In the genomic region with DNA sequence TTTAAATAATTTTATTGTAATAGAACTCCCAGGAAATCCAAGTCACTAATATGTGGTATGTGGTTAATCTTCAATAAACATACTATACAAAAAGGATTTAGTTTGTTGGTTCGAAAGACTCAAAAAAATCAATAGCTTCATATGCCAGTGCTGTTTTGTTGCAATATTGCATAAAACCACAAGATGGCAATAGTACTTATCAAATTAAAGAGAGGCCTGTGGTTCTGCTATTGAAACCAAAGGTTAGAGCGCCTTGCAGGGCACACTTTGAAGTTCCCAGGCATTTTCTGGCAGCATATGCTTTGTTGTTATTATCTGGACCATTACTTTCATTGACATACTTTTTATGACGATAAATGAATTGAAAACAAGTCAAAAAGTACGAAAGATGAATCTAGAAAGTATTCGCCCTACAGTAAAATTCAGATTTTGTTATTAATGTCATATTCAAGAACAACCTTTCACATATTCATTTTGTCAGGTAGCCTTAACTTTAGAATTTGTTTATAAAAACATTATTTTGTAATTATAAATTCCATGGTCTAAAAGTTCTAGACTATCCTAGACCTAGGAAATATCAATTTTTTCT, we compare ENCODE assay signal across 8 cellular contexts.
DNase-seq lines count a peak whose midpoint lies in the region; ATAC-seq, FAIRE-seq and TF ChIP-seq lines count a peak whose summit lies in the region.

No MANE protein-coding gene starts in this region.

- no peaks in the 10 kb centered on the region for H3K9me1 ChIP-seq in endothelial cell of umbilical vein (replicated peaks; ENCODE audit: control insufficient read depth, extremely low read depth, insufficient read depth, low read length)

- POLR2A ChIA-PET in endothelial cell of umbilical vein (lab: Charles Lee): no interaction called here

- peaks cover 7% of the 10 kb centered on the region for H3K4me1 ChIP-seq in endothelial cell of umbilical vein (ENCODE audit: control insufficient read depth, extremely low read depth, insufficient read depth, low read length)

- peaks cover 7% of the 10 kb centered on the region for H3K79me2 ChIP-seq in endothelial cell of umbilical vein (ENCODE audit: control insufficient read depth, insufficient read depth, low read length)

- no peaks in the 10 kb centered on the region for H3K27me3 ChIP-seq in endothelial cell of umbilical vein (ENCODE audit: control insufficient read depth in 2 of 2, insufficient read depth in 2 of 2, low read length in 2 of 2)

- peak; percentile 44 to 54 for TF ChIP-seq CTCF in endothelial cell of umbilical vein (IDR thresholded peaks at IDR 0.05; ENCODE audit: extremely low read depth in 1 of 2, insufficient read depth in 1 of 2, low read depth in 1 of 2, low read length in 2 of 2)

- dilution Hi-C loops in endothelial cell of umbilical vein (cut with MboI; ENCODE audit: extremely low pct_ligation_motif_present, low sequenced_read_pairs): no loop called here

- peaks cover 7% of the 10 kb centered on the region for H4K20me1 ChIP-seq in endothelial cell of umbilical vein (replicated peaks; ENCODE audit: control insufficient read depth, extremely low read depth, insufficient read depth, low read length)

- peak; percentile 48 for ATAC-seq in HG02571 (IDR thresholded peaks at IDR 0.05; ENCODE audit: unreplicated experiment)
- no peak for ATAC-seq in HG03135 (IDR thresholded peaks at IDR 0.05; ENCODE audit: unreplicated experiment)

- H3K4me3 ChIP-seq in endothelial cell of umbilical vein (replicated peaks in 1 of 3; ENCODE audit: insufficient read depth in 1 of 3, low read depth in 1 of 3, low read length in 3 of 3): no peak overlapping the region

- TF ChIP-seq POLR2A in endothelial cell of umbilical vein (IDR thresholded peaks at IDR 0.05; ENCODE audit: low read depth, low read length): no peak

- H3K9me3 ChIP-seq in endothelial cell of umbilical vein (replicated peaks; ENCODE audit: control insufficient read depth, insufficient read depth, low read length): no peaks in the 10 kb centered on the region

- H3K36me3 ChIP-seq in endothelial cell of umbilical vein (ENCODE audit: control insufficient read depth in 2 of 2, extremely low read depth in 1 of 2, insufficient read depth in 2 of 2, low read length in 2 of 2): no peaks in the 10 kb centered on the region

- no peak overlapping the region for H3K27ac ChIP-seq in endothelial cell of umbilical vein (ENCODE audit: insufficient read depth, low read depth, low read length)

- BruUV-seq in endothelial cell of umbilical vein (replicated peaks; lab: Mats Ljungman, UMichigan): no TSS peak

- DNase-seq in A172 (ENCODE audit: low spot score) (peak; percentile 65), GF-D8 (lab: John Stamatoyannopoulos, UW) (peak; percentile 52), NCI-H1092 treated with DMSO at 0.1 percent for 48 hours (lab: John Stamatoyannopoulos, UW) (peak; percentile 62), SIG-M5 (lab: John Stamatoyannopoulos, UW) (peak; percentile 31), endothelial cell of umbilical vein (ENCODE audit: low read depth, low spot score) (peak; percentile 77), midbrain (lab: John Stamatoyannopoulos, UW) (peak; percentile 81)

- peak; percentile 83 for FAIRE-seq in endothelial cell of umbilical vein (lab: Jason Lieb, UNC)

- intact Hi-C loops in endothelial cell of umbilical vein (cut with micrococcal nuclease): loop anchor here (1.0 to 2.0 kb wide), 4 partner anchors 108 to 293 kb away; no protein-coding TSS in a partner anchor

- no peak overlapping the region for H2AFZ ChIP-seq in endothelial cell of umbilical vein (ENCODE audit: low read depth, low read length)

- no peak overlapping the region for H3K9ac ChIP-seq in endothelial cell of umbilical vein (replicated peaks; ENCODE audit: extremely low read depth, insufficient read depth, low read length)

- no peak overlapping the region for H3K4me2 ChIP-seq in endothelial cell of umbilical vein (ENCODE audit: insufficient read depth, low read length)

- CTCF ChIA-PET in endothelial cell of umbilical vein (lab: Charles Lee): interaction anchor here (0.5 to 3.4 kb wide), 60 partner anchors 10 to 744 kb away, joined by 3 to 208 read pairs (median 4); partner anchors contain the start of gene MCTP1

TF ChIP-seq in endothelial cell of umbilical vein, 7 proteins besides CTCF, POLR2A, EP300 and RAD21:
- no peak for TF ChIP-seq JUN (IDR thresholded peaks at IDR 0.05; ENCODE audit: borderline replicate concordance, insufficient read depth, insufficient read length, low read depth)
- TF ChIP-seq EZH2 (IDR thresholded peaks at IDR 0.05; ENCODE audit: borderline replicate concordance, low read depth, low read length, severe bottlenecking): no peak
- no peak for TF ChIP-seq GATA2 (IDR thresholded peaks at IDR 0.05; ENCODE audit: insufficient read depth, insufficient read length, low read depth, low read length)
- TF ChIP-seq POLR2AphosphoS5 (IDR thresholded peaks at IDR 0.05; ENCODE audit: insufficient read depth, low read depth, low read length): no peak
- no peak for TF ChIP-seq MYC (IDR thresholded peaks at IDR 0.05; ENCODE audit: low read depth, low read length)
- TF ChIP-seq FOS (IDR thresholded peaks at IDR 0.05; ENCODE audit: borderline replicate concordance, insufficient read depth, low read length): no peak
- TF ChIP-seq MAX (IDR thresholded peaks at IDR 0.05; ENCODE audit: insufficient read depth, insufficient read length): no peak

Comparison
In these comparisons a context has a peak if more than half of its experiments do, and no peak if none do; other contexts are left out.
1. DNase-seq: peak in every context shown above with its lines; median percentile 81 in midbrain; 77 in endothelial cell of umbilical vein; 65 in A172; 62 in NCI-H1092 treated with DMSO at 0.1 percent for 48 hours; 52 in GF-D8; 31 in SIG-M5.